ENCODE assay signal across 20 cellular contexts in the genomic region with DNA sequence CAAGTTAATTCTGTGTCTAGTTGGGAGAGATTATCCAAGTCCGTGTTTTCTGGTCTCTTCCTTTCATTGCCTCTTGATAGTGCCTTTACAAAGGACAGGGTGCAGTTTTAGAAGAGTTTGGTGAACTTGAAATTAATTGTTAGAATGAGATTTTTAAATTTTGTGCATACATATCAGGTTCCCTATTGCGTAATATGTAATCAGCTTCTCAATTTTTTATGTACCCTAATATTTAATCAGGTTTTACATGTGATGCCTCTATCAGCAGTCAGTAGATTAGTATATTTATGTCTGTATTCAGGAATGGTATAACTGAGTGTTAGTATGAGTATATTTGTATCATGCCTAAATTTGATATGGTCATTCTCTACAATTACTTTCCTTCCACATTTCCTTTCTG.
"Had no signal": no experiment of that assay in that cellular context is flagged by ENCODE, and none has a peak within 500 bp of the region (broad histone marks: within the 10 kb centered on the region; RNA-seq: fewer than 3 reads in every experiment).

No MANE protein-coding gene starts in this region.

- H3K9me3 ChIP-seq: left ventricle myocardium inferior, suprapubic skin had no signal

- H3K4me3 ChIP-seq: coronary artery, left ventricle myocardium inferior, skin epidermis, suprapubic skin had no signal

- H3K4me3 Mint-ChIP-seq: activated naive CD8-positive, alpha-beta T cell treated with anti-CD3 and anti-CD28 coated beads for 36 hours; central memory CD8-positive, alpha-beta T cell; nephron; stimulated activated naive CD8-positive, alpha-beta T cell treated with anti-CD3 and anti-CD28 coated beads, Interleukin-15, Interleukin-2, amounts not matched to agents 100 ng/mL and 50 ng/mL, for 24 hours had no signal

- H3K27ac Mint-ChIP-seq: activated naive CD8-positive, alpha-beta T cell treated with anti-CD3 and anti-CD28 coated beads for 36 hours; brain; nephron had no signal

- DNase-seq: activated CD4-positive, alpha-beta T cell treated with anti-CD3 and anti-CD28 coated beads, Interleukin-2, amount 50 U/mL, for 4 hours; activated CD4-positive, CD25-positive, alpha-beta regulatory T cell treated with anti-CD3 and anti-CD28 coated beads, Interleukin-2, amount 50 U/mL, for 72 hours; activated effector memory CD4-positive, alpha-beta T cell treated with anti-CD3 and anti-CD28 coated beads, Interleukin-2, amount 50 U/mL, for 16 hours; activated naive CD8-positive, alpha-beta T cell treated with anti-CD3 and anti-CD28 coated beads for 36 hours; effector CD4-positive, alpha-beta T cell; foreskin fibroblast; glutamatergic neuron; left ventricle myocardium inferior; occipital lobe; stimulated activated CD4-positive, alpha-beta T cell treated with anti-CD3 and anti-CD28 coated beads, Interleukin-4, amount 100 ng/mL, for 4 hours; stimulated activated CD8-positive, alpha-beta memory T cell treated with anti-CD3 and anti-CD28 coated beads, Interleukin-4, amount 100 ng/mL, for 48 hours; T1000; trophoblast cell had no signal

- H3K27me3 Mint-ChIP-seq: activated naive CD8-positive, alpha-beta T cell treated with anti-CD3 and anti-CD28 coated beads for 36 hours; central memory CD8-positive, alpha-beta T cell; stimulated activated naive CD8-positive, alpha-beta T cell treated with anti-CD3 and anti-CD28 coated beads, Interleukin-15, Interleukin-2, amounts not matched to agents 100 ng/mL and 50 ng/mL, for 24 hours had no signal

- H3K27ac ChIP-seq: coronary artery, left ventricle myocardium inferior, skin epidermis, suprapubic skin had no signal

- H3K27me3 ChIP-seq: suprapubic skin had no signal

- H3K9me3 Mint-ChIP-seq: activated naive CD8-positive, alpha-beta T cell treated with anti-CD3 and anti-CD28 coated beads for 36 hours; brain; central memory CD8-positive, alpha-beta T cell; nephron; stimulated activated naive CD8-positive, alpha-beta T cell treated with anti-CD3 and anti-CD28 coated beads, Interleukin-15, Interleukin-2, amounts not matched to agents 100 ng/mL and 50 ng/mL, for 24 hours had no signal
